ENCODE assay signal across 18 cellular contexts in the genomic region with DNA sequence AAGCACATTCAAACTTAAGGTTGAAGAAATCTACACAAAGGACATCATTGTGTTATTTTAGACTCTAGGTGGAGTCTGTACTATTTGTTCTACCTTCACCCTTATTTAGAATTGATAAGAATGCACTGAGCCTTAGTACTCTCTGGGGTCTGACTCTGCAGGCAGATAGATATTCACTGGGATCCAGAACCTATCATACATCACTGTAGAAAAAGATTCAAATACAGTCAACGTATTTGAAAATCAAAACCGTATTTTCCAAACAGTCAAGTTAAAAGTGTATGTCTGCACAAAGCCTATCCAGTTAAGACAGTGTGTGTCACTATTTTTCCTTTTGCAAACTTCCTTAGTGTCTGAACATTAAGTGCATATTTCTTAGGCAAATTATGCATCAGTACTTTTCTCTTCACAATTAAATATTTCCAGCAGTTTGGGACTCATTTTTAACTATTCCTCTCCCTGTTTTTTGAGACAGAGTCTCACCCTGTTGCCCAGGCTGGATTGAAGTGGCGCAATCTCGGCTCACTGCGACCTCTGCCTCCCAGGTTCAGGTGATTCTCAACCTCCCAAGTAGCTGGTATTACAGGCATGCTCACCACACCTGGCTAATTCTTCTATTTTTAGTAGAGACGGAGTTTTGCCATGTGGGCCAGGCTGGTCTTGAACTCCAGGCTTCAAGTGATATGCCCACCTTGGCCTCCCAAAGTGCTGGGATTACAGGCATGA. TPM values are rescaled to one million over a fixed set of nuclear protein-coding genes. Genes with fewer than 3 reads are reported as not detected.
DNase-seq lines count a peak whose midpoint lies in the region; ATAC-seq and TF ChIP-seq lines count a peak whose summit lies in the region.
"Had no signal": no experiment of that assay in that cellular context is flagged by ENCODE, and none has a peak within 500 bp of the region (broad histone marks: within the 10 kb centered on the region; RNA-seq: fewer than 3 reads in every experiment).

No MANE protein-coding gene starts in this region.

- DNase-seq in MCF 10A (ENCODE audit: unreplicated experiment) (peak; percentile 25), breast epithelium (ENCODE audit: low spot score in 2 of 2) (no peak), head of caudate nucleus (no peak), GM19238 (ENCODE audit: insufficient read length, low spot score) (no peak)
- DNase-seq in activated naive CD8-positive, alpha-beta T cell treated with anti-CD3 and anti-CD28 coated beads, Interleukin-2, amount 50 U/mL, for 24 hours, result no peak
- DNase-seq: DMS153, EL, GM23248, KG1, MG63, NCI-H1930, NCI-H2171, NCI-H510A, SIG-M5 had no signal

- no TSS peak for BruUV-seq in MCF 10A (replicated peaks; lab: Mats Ljungman, UMichigan)

- CTCF ChIA-PET in MCF 10A (lab: Yijun Ruan, JAX), result interaction anchor here (1.1 to 1.2 kb wide), 2 partner anchors 21 to 47 kb away, joined by 3 to 5 read pairs; no protein-coding TSS in a partner anchor

- no peak overlapping the region for H3K4me3 ChIP-seq in breast epithelium
- H3K4me3 ChIP-seq in liver (ENCODE audit: low read depth in 1 of 3, low read length in 3 of 3), result no peak overlapping the region
- H3K4me3 ChIP-seq: GM23248, MG63 had no signal

- TF ChIP-seq CTCF in MCF 10A (IDR thresholded peaks at IDR 0.05; ENCODE audit: unreplicated experiment) (no peak), breast epithelium (IDR thresholded peaks at IDR 0.05) (no peak), liver (IDR thresholded peaks at IDR 0.05; ENCODE audit: low read depth, low read length, missing input control) (no peak)

- H3K4me3 Mint-ChIP-seq in MCF 10A (ENCODE audit: unreplicated experiment), result no peak overlapping the region
- no peak overlapping the region for H3K4me3 Mint-ChIP-seq in activated naive CD8-positive, alpha-beta T cell treated with anti-CD3 and anti-CD28 coated beads, Interleukin-2, amount 50 U/mL, for 24 hours

- peaks cover 9% of the 10 kb centered on the region for H3K36me3 Mint-ChIP-seq in MCF 10A (ENCODE audit: insufficient read depth, unreplicated experiment)
- H3K36me3 Mint-ChIP-seq in activated naive CD8-positive, alpha-beta T cell treated with anti-CD3 and anti-CD28 coated beads, Interleukin-2, amount 50 U/mL, for 24 hours (ENCODE audit: low read depth), result peaks cover 23% of the 10 kb centered on the region

- no peak for TF ChIP-seq RAD21 in liver (IDR thresholded peaks at IDR 0.05)

- no peak for ATAC-seq in activated naive CD8-positive, alpha-beta T cell treated with anti-CD3 and anti-CD28 coated beads, Interleukin-2, amount 50 U/mL, for 24 hours
- no peak for ATAC-seq in GM18505 (IDR thresholded peaks at IDR 0.05; ENCODE audit: unreplicated experiment)
- no peak for ATAC-seq in GM21737 (IDR thresholded peaks at IDR 0.05; ENCODE audit: unreplicated experiment)

- no peak for TF ChIP-seq POLR2A in breast epithelium (IDR thresholded peaks at IDR 0.05)
- TF ChIP-seq POLR2A in GM18505 (IDR thresholded peaks at IDR 0.05; ENCODE audit: borderline replicate concordance, extremely low read depth, insufficient read depth, insufficient read length), result no peak

- peaks cover 51% of the 10 kb centered on the region for H3K4me1 Mint-ChIP-seq in MCF 10A (ENCODE audit: insufficient read depth, unreplicated experiment)
- H3K4me1 Mint-ChIP-seq in activated naive CD8-positive, alpha-beta T cell treated with anti-CD3 and anti-CD28 coated beads, Interleukin-2, amount 50 U/mL, for 24 hours, result peaks cover 33% of the 10 kb centered on the region

- intact Hi-C loops in MCF 10A (cut with micrococcal nuclease) (no loop called here), breast epithelium (cut with DNase I; ENCODE audit: low total_unique reads) (no loop called here), head of caudate nucleus (cut with DNase I) (no loop called here)

- H3K27ac Mint-ChIP-seq in MCF 10A (ENCODE audit: low read depth, unreplicated experiment), result peak overlapping the region; percentile 36
- H3K27ac Mint-ChIP-seq in activated naive CD8-positive, alpha-beta T cell treated with anti-CD3 and anti-CD28 coated beads, Interleukin-2, amount 50 U/mL, for 24 hours, result peak overlapping the region; percentile 28

- H3K27me3 Mint-ChIP-seq in MCF 10A (ENCODE audit: insufficient read depth, unreplicated experiment), result no peaks in the 10 kb centered on the region
- no peaks in the 10 kb centered on the region for H3K27me3 Mint-ChIP-seq in activated naive CD8-positive, alpha-beta T cell treated with anti-CD3 and anti-CD28 coated beads, Interleukin-2, amount 50 U/mL, for 24 hours

- H3K27me3 ChIP-seq in breast epithelium, result no peaks in the 10 kb centered on the region
- H3K27me3 ChIP-seq in liver (ENCODE audit: control insufficient read depth in 4 of 4, insufficient read depth in 4 of 4, low read length in 3 of 4), result no peaks in the 10 kb centered on the region
- H3K27me3 ChIP-seq: MG63 had no signal

- H3K36me3 ChIP-seq in breast epithelium, result no peaks in the 10 kb centered on the region
- peaks cover 0 to 1% (median 0%) of the 10 kb centered on the region in 4 donors for H3K36me3 ChIP-seq in liver (ENCODE audit: control insufficient read depth in 4 of 4, insufficient read depth in 3 of 4, low read depth in 1 of 4, low read length in 3 of 4)

- no peaks in the 10 kb centered on the region for H3K9me3 ChIP-seq in breast epithelium
- H3K9me3 ChIP-seq in liver (ENCODE audit: control insufficient read depth in 4 of 4, low read length in 3 of 4), result no peaks in the 10 kb centered on the region
- H3K9me3 ChIP-seq: MG63 had no signal

- peaks cover 0 to 6% of the 10 kb centered on the region in 2 donors for H3K4me1 ChIP-seq in breast epithelium
- peaks cover 0 to 12% (median 3%) of the 10 kb centered on the region in 4 donors for H3K4me1 ChIP-seq in liver (ENCODE audit: control insufficient read depth in 4 of 4, insufficient read depth in 4 of 4, low read length in 3 of 4)

- POLR2A ChIA-PET in MCF 10A (lab: Yijun Ruan, JAX), result interaction anchor here (2.0 to 8.1 kb wide), 2 partner anchors 18 to 22 kb away, joined by 6 to 72 read pairs; partner anchors contain the start of gene MOSMO

- H3K9ac ChIP-seq in liver (ENCODE audit: low read depth in 1 of 2, low read length in 2 of 2), result no peak overlapping the region
- H3K9ac ChIP-seq: GM23248 had no signal

- no peaks in the 10 kb centered on the region for H3K9me3 Mint-ChIP-seq in MCF 10A (ENCODE audit: unreplicated experiment)
- H3K9me3 Mint-ChIP-seq in activated naive CD8-positive, alpha-beta T cell treated with anti-CD3 and anti-CD28 coated beads, Interleukin-2, amount 50 U/mL, for 24 hours, result no peaks in the 10 kb centered on the region

- WGBS in liver, result 49% methylated on average over 6 of the region's 6 CpGs

- H3K27ac ChIP-seq in breast epithelium (no peak overlapping the region), liver (ENCODE audit: low read depth in 1 of 2, low read length in 2 of 2) (no peak overlapping the region)
- H3K27ac ChIP-seq: C4-2B, GM23248 had no signal

TF ChIP-seq in liver, 16 proteins besides CTCF, POLR2A, EP300 and RAD21 (continues in another document):
- TF ChIP-seq HNF4G (IDR thresholded peaks at IDR 0.05) (no peak), REST (IDR thresholded peaks at IDR 0.05) (no peak), FOXA2 (IDR thresholded peaks at IDR 0.05) (no peak), SP1 (IDR thresholded peaks at IDR 0.05) (no peak), YY1 (IDR thresholded peaks at IDR 0.05) (no peak)
- TF ChIP-seq, protein P1, sequence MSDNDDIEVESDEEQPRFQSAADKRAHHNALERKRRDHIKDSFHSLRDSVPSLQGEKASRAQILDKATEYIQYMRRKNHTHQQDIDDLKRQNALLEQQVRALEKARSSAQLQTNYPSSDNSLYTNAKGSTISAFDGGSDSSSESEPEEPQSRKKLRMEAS (IDR thresholded peaks at IDR 0.05), result peak; percentile 16
- TF ChIP-seq, protein P2, sequence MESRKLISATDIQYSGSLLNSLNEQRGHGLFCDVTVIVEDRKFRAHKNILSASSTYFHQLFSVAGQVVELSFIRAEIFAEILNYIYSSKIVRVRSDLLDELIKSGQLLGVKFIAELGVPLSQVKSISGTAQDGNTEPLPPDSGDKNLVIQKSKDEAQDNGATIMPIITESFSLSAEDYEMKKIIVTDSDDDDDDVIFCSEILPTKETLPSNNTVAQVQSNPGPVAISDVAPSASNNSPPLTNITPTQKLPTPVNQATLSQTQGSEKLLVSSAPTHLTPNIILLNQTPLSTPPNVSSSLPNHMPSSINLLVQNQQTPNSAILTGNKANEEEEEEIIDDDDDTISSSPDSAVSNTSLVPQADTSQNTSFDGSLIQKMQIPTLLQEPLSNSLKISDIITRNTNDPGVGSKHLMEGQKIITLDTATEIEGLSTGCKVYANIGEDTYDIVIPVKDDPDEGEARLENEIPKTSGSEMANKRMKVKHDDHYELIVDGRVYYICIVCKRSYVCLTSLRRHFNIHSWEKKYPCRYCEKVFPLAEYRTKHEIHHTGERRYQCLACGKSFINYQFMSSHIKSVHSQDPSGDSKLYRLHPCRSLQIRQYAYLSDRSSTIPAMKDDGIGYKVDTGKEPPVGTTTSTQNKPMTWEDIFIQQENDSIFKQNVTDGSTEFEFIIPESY (IDR thresholded peaks at IDR 0.05), result no peak

RNA-seq across cellular contexts. Expression of gene MOSMO, which starts 22.3 kb away (rescaled TPM):
- total RNA-seq in MCF 10A (2022) (16.4 and 17.1 TPM in 2 replicates), breast epithelium (10 to 100 TPM; 19.7 to 31.5 (median 29.5) TPM), liver (10 to 100 TPM in 1 of 2 donors, 1 to 10 TPM in 1; 4.2 to 13.6 TPM)
- 1 to 10 TPM; 3.9 to 4.8 TPM for polyA plus RNA-seq in liver

RNA-seq across cellular contexts. Expression of gene PDZD9, which starts 29.3 kb away (rescaled TPM):
- not detected in 2 replicates for total RNA-seq in MCF 10A (2022)
- not detected for total RNA-seq in breast epithelium
- not detected for total RNA-seq in liver
- polyA plus RNA-seq in liver, result not detected
- total RNA-seq: GM23248 had no signal
- polyA plus RNA-seq: GM23248 had no signal
